ENCODE assay signal across 8 cellular contexts in the genomic region with DNA sequence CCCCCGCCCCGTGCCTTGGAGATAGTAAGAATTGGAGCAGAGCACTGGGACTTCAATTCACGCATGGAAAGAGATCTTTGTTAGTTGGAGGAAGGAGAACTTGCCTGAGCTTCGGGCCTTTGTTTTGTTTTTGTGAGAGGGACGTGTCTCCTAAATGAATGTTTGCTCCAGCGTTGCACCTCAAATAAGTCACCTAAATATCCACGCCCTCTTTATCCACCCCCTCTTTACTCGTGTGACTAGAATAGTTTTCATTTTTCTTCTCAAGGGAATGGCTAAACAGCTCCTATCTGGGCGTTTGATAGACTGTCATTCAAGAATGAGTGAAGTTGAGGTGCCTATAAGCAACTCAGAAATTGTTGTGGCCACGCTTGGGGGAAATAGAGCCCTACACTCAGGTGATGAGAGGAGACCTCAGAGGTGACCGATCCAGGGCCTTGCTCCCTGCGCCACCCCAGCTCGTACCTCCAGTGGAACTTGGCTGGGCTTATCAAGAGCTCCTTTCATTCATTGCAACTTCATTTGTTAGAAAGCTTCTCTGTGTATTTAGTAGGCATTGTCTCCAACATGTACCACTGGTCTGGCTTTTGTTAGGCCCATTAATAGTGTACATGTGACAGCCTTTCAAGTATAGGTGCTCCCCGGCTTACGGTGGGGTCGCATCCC. TPM values are rescaled to one million over a fixed set of nuclear protein-coding genes. Genes with fewer than 3 reads are reported as not detected.
DNase-seq lines count a peak whose midpoint lies in the region; ATAC-seq and TF ChIP-seq lines count a peak whose summit lies in the region.

No MANE protein-coding gene starts in this region.

- peaks cover 0 to 17% (median 0%) of the 10 kb centered on the region in 3 donors for H3K27me3 ChIP-seq in stomach

- H3K4me3 Mint-ChIP-seq in activated naive CD8-positive, alpha-beta T cell treated with anti-CD3 and anti-CD28 coated beads for 36 hours = peak overlapping the region; percentile 83
- peak overlapping the region; percentile 88 to 95 (median 91) for H3K4me3 Mint-ChIP-seq in immature natural killer cell

- peak overlapping the region; percentile 83 for H3K27ac Mint-ChIP-seq in activated naive CD8-positive, alpha-beta T cell treated with anti-CD3 and anti-CD28 coated beads for 36 hours
- H3K27ac Mint-ChIP-seq in immature natural killer cell = peak overlapping the region; percentile 86 to 94 (median 91)

- peaks cover 16 to 50% (median 35%) of the 10 kb centered on the region in 4 donors for H3K4me1 ChIP-seq in stomach

- no peaks in the 10 kb centered on the region for H3K9me3 ChIP-seq in stomach

- TF ChIP-seq POLR2A in stomach (IDR thresholded peaks at IDR 0.05) = no peak

- peaks cover 3% of the 10 kb centered on the region for H3K36me3 Mint-ChIP-seq in activated naive CD8-positive, alpha-beta T cell treated with anti-CD3 and anti-CD28 coated beads for 36 hours
- H3K36me3 Mint-ChIP-seq in immature natural killer cell = peaks cover 0 to 4% (median 0%) of the 10 kb centered on the region in 3 donors

- WGBS in stomach, 5 donors = 13 to 21% (median 19%) methylated on average over 16 of the region's 16 CpGs

- no peaks in the 10 kb centered on the region for H3K36me3 ChIP-seq in stomach

- intact Hi-C loops in stomach (cut with DNase I; ENCODE audit: low total_unique reads) = no loop called here

- H3K4me1 Mint-ChIP-seq in activated naive CD8-positive, alpha-beta T cell treated with anti-CD3 and anti-CD28 coated beads for 36 hours = peaks cover 54% of the 10 kb centered on the region
- H3K4me1 Mint-ChIP-seq in immature natural killer cell = peaks cover 56 to 65% of the 10 kb centered on the region in 2 donors

- ATAC-seq in GM19397 (IDR thresholded peaks at IDR 0.05; ENCODE audit: unreplicated experiment) = no peak
- no peak for ATAC-seq in GM21381 (IDR thresholded peaks at IDR 0.05; ENCODE audit: unreplicated experiment)

- H3K9me3 Mint-ChIP-seq in activated naive CD8-positive, alpha-beta T cell treated with anti-CD3 and anti-CD28 coated beads for 36 hours = no peaks in the 10 kb centered on the region
- H3K9me3 Mint-ChIP-seq in immature natural killer cell = no peaks in the 10 kb centered on the region

- DNase-seq in NOMO-1 treated with dmso at 0.1 percent for 144 hours (lab: John Stamatoyannopoulos, UW; ENCODE audit: unreplicated experiment) (peak; percentile 9), NOMO-1 treated with DMSO at 0.1 percent for 48 hours (lab: John Stamatoyannopoulos, UW; ENCODE audit: unreplicated experiment) (no peak), immature natural killer cell (no peak), stomach (no peak), middle frontal gyrus (ENCODE audit: extremely low spot score, low spot score) (no peak)
- no peak for DNase-seq in activated naive CD8-positive, alpha-beta T cell treated with anti-CD3 and anti-CD28 coated beads for 36 hours

- peak overlapping the region; percentile 77 to 96 (median 93) for H3K4me3 ChIP-seq in stomach

- no peaks in the 10 kb centered on the region for H3K27me3 Mint-ChIP-seq in activated naive CD8-positive, alpha-beta T cell treated with anti-CD3 and anti-CD28 coated beads for 36 hours
- H3K27me3 Mint-ChIP-seq in immature natural killer cell (ENCODE audit: low read depth in 3 of 3) = peaks cover 12 to 17% (median 15%) of the 10 kb centered on the region in 3 donors

- no peak for TF ChIP-seq CTCF in stomach (IDR thresholded peaks at IDR 0.05)

- H3K27ac ChIP-seq in stomach = peak overlapping the region in 4 of 5 donors; percentile 82 to 91 (median 88)

- no peak for TF ChIP-seq EP300 in stomach (IDR thresholded peaks at IDR 0.05)

RNA-seq across cellular contexts. Expression of a gene that starts 0.9 kb away (rescaled TPM):
- total RNA-seq in activated naive CD8-positive, alpha-beta T cell treated with anti-CD3 and anti-CD28 coated beads for 36 hours = 10 to 100 TPM; 27.5 to 30.0 TPM
- polyA plus RNA-seq in immature natural killer cell (10 to 100 TPM; 43.3 to 65.4 (median 58.2) TPM), stomach (10 to 100 TPM; 14.1 to 29.3 (median 23.8) TPM)
- 100 to 1,000 TPM in 1 of 5 donors, 10 to 100 TPM in 4; 15.2 to 107 (median 57.4) TPM for total RNA-seq in stomach
